ENCODE assay signal across 15 cellular contexts in genomic region chr16:66983033-66983432, GRCh38. TPM values are rescaled to one million over a fixed set of nuclear protein-coding genes. Genes with fewer than 3 reads are reported as not detected.
"Had no signal": no experiment of that assay in that cellular context is flagged by ENCODE, and none has a peak within 500 bp of the region (broad histone marks: within the 10 kb centered on the region; RNA-seq: fewer than 3 reads in every experiment).

No MANE protein-coding gene starts in this region.

- H3K36me3 Mint-ChIP-seq: immature natural killer cell; mesothelial cell of epicardium; stimulated activated naive B cell treated with anti-CD40 and anti-IgM and Interleukin-4, amounts not matched to agents 10 μg/mL and 1 μg/mL and 100 μg/mL, for 72 hours had no signal

- H3K9me3 Mint-ChIP-seq: immature natural killer cell; mesothelial cell of epicardium; nephron progenitor cell; stimulated activated naive B cell treated with anti-CD40 and anti-IgM and Interleukin-4, amounts not matched to agents 10 μg/mL and 1 μg/mL and 100 μg/mL, for 72 hours had no signal

- H3K27ac Mint-ChIP-seq: mesothelial cell of epicardium; nephron progenitor cell; stimulated activated naive B cell treated with anti-CD40 and anti-IgM and Interleukin-4, amounts not matched to agents 10 μg/mL and 1 μg/mL and 100 μg/mL, for 72 hours had no signal

- H3K4me3 Mint-ChIP-seq: immature natural killer cell; mesothelial cell of epicardium; nephron progenitor cell; stimulated activated naive B cell treated with anti-CD40 and anti-IgM and Interleukin-4, amounts not matched to agents 10 μg/mL and 1 μg/mL and 100 μg/mL, for 72 hours had no signal

- H3K4me1 Mint-ChIP-seq: immature natural killer cell; mesothelial cell of epicardium; stimulated activated naive B cell treated with anti-CD40 and anti-IgM and Interleukin-4, amounts not matched to agents 10 μg/mL and 1 μg/mL and 100 μg/mL, for 72 hours had no signal

- DNase-seq: activated CD4-positive, alpha-beta T cell treated with anti-CD3 and anti-CD28 coated beads, Interleukin-2, amount 50 U/mL, for 48 hours; activated effector memory CD4-positive, alpha-beta T cell treated with anti-CD3 and anti-CD28 coated beads, Interleukin-2, amount 50 U/mL, for 16 hours; amniotic stem cell; erythroblast; gastrocnemius medialis; immature natural killer cell; nephron progenitor cell; occipital lobe; stimulated activated CD4-positive, alpha-beta T cell treated with anti-CD3 and anti-CD28 coated beads, Interleukin-2, amount 100 ng/mL, for 48 hours; stimulated activated naive B cell treated with anti-CD40 and anti-IgM and Interleukin-4, amounts not matched to agents 10 μg/mL and 1 μg/mL and 100 μg/mL, for 72 hours; T-helper 9 cell; uterus had no signal

- ATAC-seq: gastrocnemius medialis; heart left ventricle; stimulated activated naive B cell treated with anti-CD40 and anti-IgM and Interleukin-4, amounts not matched to agents 10 μg/mL and 1 μg/mL and 100 μg/mL, for 72 hours had no signal

RNA-seq across cellular contexts. Expression of gene CES4A, which starts 5.4 kb away (rescaled TPM):
- total RNA-seq: SJSA1 had no signal

RNA-seq across cellular contexts. Expression of gene CES3, which starts 22.0 kb away (rescaled TPM):
- total RNA-seq: SJSA1 had no signal
